23 cellular contexts compared by ENCODE assay signal in the genomic region with DNA sequence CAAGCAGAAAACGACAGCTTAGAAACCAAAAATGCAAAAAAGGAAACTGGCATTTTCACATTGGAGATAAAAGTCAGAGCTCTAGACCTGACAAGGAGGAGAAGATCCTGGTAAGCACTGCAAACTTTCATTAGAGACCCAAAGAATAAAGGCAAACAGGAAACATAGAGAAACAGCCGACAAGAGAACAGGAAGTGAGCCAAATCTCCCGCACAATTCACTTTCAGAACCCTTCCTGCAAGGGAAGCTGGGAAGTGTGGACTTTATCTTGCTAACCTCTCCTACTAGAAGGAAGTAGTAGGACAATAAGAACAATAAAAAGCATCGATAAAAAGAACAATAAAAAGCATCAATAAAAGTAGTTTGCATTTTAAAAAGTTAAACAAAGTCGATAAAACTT.
A peak's percentile ranks its signal among the peaks of the same experiment; 100 is the strongest.
DNase-seq lines count a peak whose midpoint lies in the region; ATAC-seq, FAIRE-seq and TF ChIP-seq lines count a peak whose summit lies in the region.
"Had no signal": no experiment of that assay in that cellular context is flagged by ENCODE, and none has a peak within 500 bp of the region (broad histone marks: within the 10 kb centered on the region; RNA-seq: fewer than 3 reads in every experiment).

No MANE protein-coding gene starts in this region.

- H3K79me2 ChIP-seq in MM.1S (ENCODE audit: low read length) (no peaks in the 10 kb centered on the region), GM12878 (ENCODE audit: control insufficient read depth, insufficient read depth, low read length) (no peaks in the 10 kb centered on the region)

- H3K4me1 ChIP-seq in MM.1S (ENCODE audit: low read length), result no peaks in the 10 kb centered on the region
- H3K4me1 ChIP-seq in GM12878 (ENCODE audit: control insufficient read depth, insufficient read depth, low read length), result no peaks in the 10 kb centered on the region
- H3K4me1 ChIP-seq in pancreas, result no peaks in the 10 kb centered on the region
- H3K4me1 ChIP-seq in foreskin keratinocyte, result no peaks in the 10 kb centered on the region
- H3K4me1 ChIP-seq: Caco-2, esophagus squamous epithelium, left ventricle myocardium inferior, thyroid gland had no signal

- no peak for TF ChIP-seq RAD21 in GM12878 (IDR thresholded peaks at IDR 0.05; ENCODE audit: insufficient read depth, low read depth, low read length)

- H3K27ac ChIP-seq in MM.1S (ENCODE audit: low read length) (no peak overlapping the region), GM12878 (ENCODE audit: control insufficient read depth, insufficient read depth) (no peak overlapping the region), pancreas (no peak overlapping the region), foreskin keratinocyte (no peak overlapping the region)
- H3K27ac ChIP-seq: esophagus squamous epithelium, left ventricle myocardium inferior, thyroid gland, VCaP had no signal

- BruUV-seq in GM12878 (replicated peaks; lab: Mats Ljungman, UMichigan), result no TSS peak

- no peak for FAIRE-seq in GM12878 (lab: Jason Lieb, UNC)
- FAIRE-seq in pancreas (lab: Jason Lieb, UNC), result peak; percentile 49

- DNase-seq in MM.1S (peak; percentile 15), GM12878 (ENCODE audit: low read depth, low spot score) (no peak), pancreas (no peak), foreskin keratinocyte (no peak), posterior cingulate gyrus (no peak), NCI-H69 (lab: John Stamatoyannopoulos, UW) (no peak)
- no peak for DNase-seq in activated naive CD4-positive, alpha-beta T cell (lab: John Stamatoyannopoulos, UW)
- DNase-seq: activated CD4-positive, alpha-beta memory T cell treated with anti-CD3 and anti-CD28 coated beads for 36 hours; activated naive CD4-positive, alpha-beta T cell treated with Interleukin-2 at 50 U/mL for 16 hours; Caco-2; effector CD8-positive, alpha-beta T cell; esophagus squamous epithelium; H9; left ventricle myocardium inferior; NCI-H187 treated with DMSO at 0.1 percent for 48 hours; NCI-H446; stimulated activated naive CD4-positive, alpha-beta T cell; T-helper 17 cell; thyroid gland had no signal

- H3K9ac ChIP-seq in MM.1S (ENCODE audit: low read length) (no peak overlapping the region), GM12878 (ENCODE audit: control insufficient read depth, insufficient read depth, low read length) (no peak overlapping the region)

- TF ChIP-seq POLR2A in GM12878 (IDR thresholded peaks at IDR 0.05; ENCODE audit: low read depth, low read length), result no peak

- no peaks in the 10 kb centered on the region for H3K9me2 ChIP-seq in MM.1S (replicated peaks; ENCODE audit: insufficient read depth, low read length)

- H3K27me3 ChIP-seq in MM.1S (replicated peaks; ENCODE audit: insufficient read depth, low read length), result no peaks in the 10 kb centered on the region
- H3K27me3 ChIP-seq in GM12878 (replicated peaks in 1 of 2; ENCODE audit: control insufficient read depth in 2 of 2, insufficient read depth in 2 of 2, low read length in 1 of 2), result no peaks in the 10 kb centered on the region
- H3K27me3 ChIP-seq in pancreas, result no peaks in the 10 kb centered on the region
- no peaks in the 10 kb centered on the region for H3K27me3 ChIP-seq in foreskin keratinocyte
- H3K27me3 ChIP-seq: esophagus squamous epithelium, thyroid gland had no signal

- SMC1A ChIA-PET in GM12878 (lab: Charles Lee; ENCODE audit: uncharacterized antibody, unreplicated experiment), result interaction anchor here (0.9 to 2.3 kb wide), 4 partner anchors 9 to 13 kb away, joined by 3 to 6 read pairs (median 4); no protein-coding TSS in a partner anchor

- H3K4me2 ChIP-seq in MM.1S (ENCODE audit: low read depth, low read length), result peak overlapping the region; percentile 7; the same call in 1 of the 2 replicates
- peak overlapping the region; percentile 68 for H3K4me2 ChIP-seq in GM12878 (ENCODE audit: control insufficient read depth, insufficient read depth)

- POLR2A ChIA-PET in GM12878 (lab: Charles Lee), result no interaction called here

- H2AFZ ChIP-seq in MM.1S (ENCODE audit: low read length), result no peak overlapping the region
- peak overlapping the region; percentile 42 for H2AFZ ChIP-seq in GM12878 (ENCODE audit: control insufficient read depth, low read depth, low read length)

- H3K36me3 ChIP-seq in MM.1S (replicated peaks; ENCODE audit: insufficient read depth, low read length) (no peaks in the 10 kb centered on the region), GM12878 (ENCODE audit: control insufficient read depth in 2 of 2, insufficient read depth in 2 of 2, low read length in 1 of 2) (no peaks in the 10 kb centered on the region), pancreas (no peaks in the 10 kb centered on the region)
- H3K36me3 ChIP-seq: esophagus squamous epithelium, left ventricle myocardium inferior, thyroid gland had no signal

- ATAC-seq in GM21786 (IDR thresholded peaks at IDR 0.05; ENCODE audit: unreplicated experiment) (peak; percentile 46), GM12878 (peak; percentile 49), pancreas (no peak), foreskin keratinocyte (no peak)
- ATAC-seq: Right ventricle myocardium inferior, sciatic nerve, T-helper 17 cell had no signal

- CTCF ChIA-PET in GM12878 (lab: Yijun Ruan, JAX), result no interaction called here

- H4K20me1 ChIP-seq in MM.1S (ENCODE audit: insufficient read depth, low read length) (no peaks in the 10 kb centered on the region), GM12878 (ENCODE audit: control insufficient read depth, insufficient read depth) (no peaks in the 10 kb centered on the region)

- no peak for TF ChIP-seq CTCF in MM.1S (IDR thresholded peaks at IDR 0.05; ENCODE audit: low read length)
- no peak for TF ChIP-seq CTCF in GM12878 (IDR thresholded peaks at IDR 0.05 in 2 of 3, conservative IDR thresholded peaks at IDR 0.05 in 1 of 3; ENCODE audit: control insufficient read depth in 2 of 3, extremely low read depth in 1 of 3, insufficient read depth in 1 of 3, low read depth in 3 of 3, low read length in 3 of 3)
- TF ChIP-seq CTCF in pancreas (IDR thresholded peaks at IDR 0.05), result no peak
- no peak for TF ChIP-seq CTCF in foreskin keratinocyte (conservative IDR thresholded peaks at IDR 0.05)

- in situ Hi-C loops in GM12878 (cut with MboI), result no loop called here

- no peak overlapping the region for H3K4me3 ChIP-seq in MM.1S (ENCODE audit: low read length)
- no peak overlapping the region for H3K4me3 ChIP-seq in GM12878
- H3K4me3 ChIP-seq in pancreas, result no peak overlapping the region
- H3K4me3 ChIP-seq: esophagus squamous epithelium, left ventricle myocardium inferior, thyroid gland had no signal

- no peaks in the 10 kb centered on the region for H3K9me3 ChIP-seq in MM.1S (replicated peaks; ENCODE audit: insufficient read depth, low read length)
- no peaks in the 10 kb centered on the region; the same call in 2 of the 3 replicates for H3K9me3 ChIP-seq in GM12878 (replicated peaks; ENCODE audit: control insufficient read depth, insufficient read depth, low read length)
- H3K9me3 ChIP-seq in pancreas, result no peaks in the 10 kb centered on the region
- H3K9me3 ChIP-seq: Caco-2, esophagus squamous epithelium, left ventricle myocardium inferior, thyroid gland had no signal

- H3F3A ChIP-seq in MM.1S (ENCODE audit: insufficient read depth, low read length), result no peaks in the 10 kb centered on the region

- intact Hi-C loops in GM12878 (cut with micrococcal nuclease; ENCODE audit: unreplicated experiment) (loop anchor here (10.0 kb wide), 1 partner anchor 814 kb away; no protein-coding TSS in a partner anchor), pancreas (cut with DNase I) (no loop called here), posterior cingulate gyrus (cut with DNase I) (no loop called here)

- TF ChIP-seq EP300 in GM12878 (IDR thresholded peaks at IDR 0.05; ENCODE audit: borderline replicate concordance in 1 of 2, control insufficient read depth in 1 of 2, low read depth in 2 of 2, low read length in 2 of 2), result no peak

- RAD21 ChIA-PET in GM12878 (lab: Charles Lee; ENCODE audit: unreplicated experiment), result interaction anchor here (0.6 kb wide), 1 partner anchor 61 kb away, joined by 3 read pairs; no protein-coding TSS in a partner anchor

- WGBS in GM12878 (ENCODE audit: insufficient coverage, insufficient replicate concordance, low lambda C conversion rate, missing lambda C conversion rate), result 4% methylated on average over 5 of the region's 5 CpGs
- WGBS in pancreas, 2 donors, result 66 to 79% methylated on average over 5 of the region's 5 CpGs

TF ChIP-seq in GM12878, 131 proteins besides CTCF, POLR2A, EP300 and RAD21 (continues in another document):
- TF ChIP-seq GABPA (IDR thresholded peaks at IDR 0.05; ENCODE audit: low read depth), result peak; percentile 31; the same call in 1 of the 2 replicates
- TF ChIP-seq SPI1 (IDR thresholded peaks at IDR 0.05; ENCODE audit: borderline replicate concordance, insufficient read depth, low read depth, low read length), result peak; percentile 72; the same call in 1 of the 2 replicates
- TF ChIP-seq, protein P1, sequence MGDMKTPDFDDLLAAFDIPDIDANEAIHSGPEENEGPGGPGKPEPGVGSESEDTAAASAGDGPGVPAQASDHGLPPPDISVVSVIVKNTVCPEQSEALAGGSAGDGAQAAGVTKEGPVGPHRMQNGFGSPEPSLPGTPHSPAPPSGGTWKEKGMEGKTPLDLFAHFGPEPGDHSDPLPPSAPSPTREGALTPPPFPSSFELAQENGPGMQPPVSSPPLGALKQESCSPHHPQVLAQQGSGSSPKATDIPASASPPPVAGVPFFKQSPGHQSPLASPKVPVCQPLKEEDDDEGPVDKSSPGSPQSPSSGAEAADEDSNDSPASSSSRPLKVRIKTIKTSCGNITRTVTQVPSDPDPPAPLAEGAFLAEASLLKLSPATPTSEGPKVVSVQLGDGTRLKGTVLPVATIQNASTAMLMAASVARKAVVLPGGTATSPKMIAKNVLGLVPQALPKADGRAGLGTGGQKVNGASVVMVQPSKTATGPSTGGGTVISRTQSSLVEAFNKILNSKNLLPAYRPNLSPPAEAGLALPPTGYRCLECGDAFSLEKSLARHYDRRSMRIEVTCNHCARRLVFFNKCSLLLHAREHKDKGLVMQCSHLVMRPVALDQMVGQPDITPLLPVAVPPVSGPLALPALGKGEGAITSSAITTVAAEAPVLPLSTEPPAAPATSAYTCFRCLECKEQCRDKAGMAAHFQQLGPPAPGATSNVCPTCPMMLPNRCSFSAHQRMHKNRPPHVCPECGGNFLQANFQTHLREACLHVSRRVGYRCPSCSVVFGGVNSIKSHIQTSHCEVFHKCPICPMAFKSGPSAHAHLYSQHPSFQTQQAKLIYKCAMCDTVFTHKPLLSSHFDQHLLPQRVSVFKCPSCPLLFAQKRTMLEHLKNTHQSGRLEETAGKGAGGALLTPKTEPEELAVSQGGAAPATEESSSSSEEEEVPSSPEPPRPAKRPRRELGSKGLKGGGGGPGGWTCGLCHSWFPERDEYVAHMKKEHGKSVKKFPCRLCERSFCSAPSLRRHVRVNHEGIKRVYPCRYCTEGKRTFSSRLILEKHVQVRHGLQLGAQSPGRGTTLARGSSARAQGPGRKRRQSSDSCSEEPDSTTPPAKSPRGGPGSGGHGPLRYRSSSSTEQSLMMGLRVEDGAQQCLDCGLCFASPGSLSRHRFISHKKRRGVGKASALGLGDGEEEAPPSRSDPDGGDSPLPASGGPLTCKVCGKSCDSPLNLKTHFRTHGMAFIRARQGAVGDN (IDR thresholded peaks at IDR 0.05), result no peak
- TF ChIP-seq ETV6 (conservative IDR thresholded peaks at IDR 0.05 in 1 of 2, IDR thresholded peaks at IDR 0.05 in 1 of 2; ENCODE audit: borderline replicate concordance in 1 of 2, low read depth in 1 of 2), result peak in 1 of 2 experiments; percentile 60; a peak in 1 of 4 replicates
- 0 out of 2 replicates have a peak, but pooled peaks have one; percentile 31 for TF ChIP-seq IKZF1 (conservative IDR thresholded peaks at IDR 0.05)

Comparison
In these comparisons a context has a peak if more than half of its experiments do, and no peak if none do; other contexts are left out.
1. ATAC-seq: peak in GM21786 (single experiment) and GM12878 (single experiment); none in pancreas (0 of 4) and foreskin keratinocyte (single experiment).